In genomic region chr16:86604436-86605220, GRCh38 we compare ENCODE assay signal across 11 cellular contexts. TPM values are rescaled to one million over a fixed set of nuclear protein-coding genes. Genes with fewer than 3 reads are reported as not detected.
A peak's percentile ranks its signal among the peaks of the same experiment; 100 is the strongest.
DNase-seq lines count a peak whose midpoint lies in the region; TF ChIP-seq lines count a peak whose summit lies in the region.
"Had no signal": no experiment of that assay in that cellular context is flagged by ENCODE, and none has a peak within 500 bp of the region (broad histone marks: within the 10 kb centered on the region; RNA-seq: fewer than 3 reads in every experiment).

No MANE protein-coding gene starts in this region.

- no peaks in the 10 kb centered on the region for H3K9me3 ChIP-seq in KOPT-K1 (ENCODE audit: insufficient read depth, low read length, poor library complexity, severe bottlenecking)

- no peaks in the 10 kb centered on the region for H3K36me3 ChIP-seq in KOPT-K1 (ENCODE audit: insufficient read depth, low read length)

- peak overlapping the region; percentile 38 for H3K27ac ChIP-seq in KOPT-K1 (ENCODE audit: low read depth, low read length, poor library complexity, severe bottlenecking)

- POLR2A ChIA-PET in GM10248 (lab: Yijun Ruan, JAX), result no interaction called here

- CTCF ChIA-PET in GM10248 (lab: Yijun Ruan, JAX), result no interaction called here

- no peak for TF ChIP-seq CTCF in GM10248 (IDR thresholded peaks at IDR 0.05; ENCODE audit: control extremely low read depth, extremely low read depth, low read depth, missing control alignments)

- peak; percentile 69 for DNase-seq in GM10248 (ENCODE audit: extremely low spot score)
- DNase-seq in activated effector memory CD4-positive, alpha-beta T cell treated with anti-CD3 and anti-CD28 coated beads, Interleukin-2, amount 50 U/mL, for 16 hours, result peak; percentile 78
- DNase-seq in stimulated activated CD4-positive, alpha-beta T cell treated with anti-CD3 and anti-CD28 coated beads, Interleukin-12 subunit alpha, Interleukin-12 subunit beta, amount 100 ng/mL, for 4 hours, result peak; percentile 6
- no peak for DNase-seq in HK-2 (ENCODE audit: unreplicated experiment)
- no peak for DNase-seq in Kasumi-1 (lab: John Stamatoyannopoulos, UW)
- no peak for DNase-seq in midbrain (lab: John Stamatoyannopoulos, UW)
- DNase-seq in cerebellum (ENCODE audit: low spot score), result no peak
- DNase-seq: anterior cingulate cortex, KBM-7, kidney glomerular epithelial cell had no signal

RNA-seq across cellular contexts. Expression of gene FOXL1, which starts 26.3 kb away (rescaled TPM):
- 0.36 TPM for total RNA-seq in cerebellum

RNA-seq across cellular contexts. Expression of gene FOXC2, which starts 38.0 kb away (rescaled TPM):
- 0.45 TPM for total RNA-seq in cerebellum

RNA-seq across cellular contexts. Expression of gene MTHFSD, which starts 49.6 kb away (rescaled TPM):
- 26.4 TPM for total RNA-seq in cerebellum

Comparison
In these comparisons a context has a peak if more than half of its experiments do, and no peak if none do; other contexts are left out.
1. DNase-seq: peak in GM10248 (single experiment), activated effector memory CD4-positive, alpha-beta T cell treated with anti-CD3 and anti-CD28 coated beads, Interleukin-2, amount 50 U/mL, for 16 hours (single experiment) and stimulated activated CD4-positive, alpha-beta T cell treated with anti-CD3 and anti-CD28 coated beads, Interleukin-12 subunit alpha, Interleukin-12 subunit beta, amount 100 ng/mL, for 4 hours (single experiment); none in HK-2 (single experiment), Kasumi-1 (0 of 2), midbrain (single experiment) and cerebellum (single experiment).